In the genomic region with DNA sequence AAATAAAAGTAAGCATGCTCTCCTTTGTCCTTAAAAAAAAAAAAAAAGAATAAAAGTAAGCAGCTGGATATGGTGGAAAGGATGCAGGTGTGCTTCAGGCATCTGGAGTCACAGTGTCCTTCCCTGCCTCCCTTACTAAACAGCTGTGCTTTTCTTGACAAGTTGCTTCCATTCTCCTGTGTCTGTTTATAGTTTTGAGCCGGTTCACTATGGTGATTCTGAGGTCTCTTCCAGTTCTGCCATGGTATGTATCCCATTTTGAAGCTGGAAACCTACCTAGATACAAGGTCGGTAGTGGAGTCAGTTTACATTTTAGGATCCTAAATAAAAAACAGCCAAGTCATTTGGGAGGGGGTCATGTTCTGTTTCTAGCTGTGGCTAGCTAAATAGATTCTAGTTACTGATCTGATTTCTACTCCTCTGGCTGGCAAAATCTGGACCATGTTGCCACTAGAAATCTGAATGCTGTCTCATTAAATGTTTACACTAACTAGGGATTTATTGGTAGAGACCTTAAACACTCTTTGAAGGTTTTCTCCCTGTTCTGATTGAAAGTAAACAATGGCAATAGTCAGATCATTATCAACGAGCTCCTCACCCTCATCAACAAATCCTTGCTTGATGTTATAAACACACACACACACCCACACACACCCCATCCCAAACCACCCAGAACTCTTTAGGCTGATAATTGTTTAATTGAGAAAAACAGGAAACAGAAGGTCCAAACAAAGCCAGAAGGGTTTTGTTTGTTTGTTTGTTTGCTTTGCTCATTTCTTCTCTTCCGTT, we compare ENCODE assay signal across 1 cellular context.
A peak's percentile ranks its signal among the peaks of the same experiment; 100 is the strongest.
TF ChIP-seq lines count a peak whose summit lies in the region.

No MANE protein-coding gene starts in this region.

TF ChIP-seq in HepG2, 621 proteins besides CTCF, POLR2A, EP300 and RAD21 (continued from another document):
- 0 out of 2 replicates have a peak, but pooled peaks have one; percentile 18 for TF ChIP-seq TCF7 (IDR thresholded peaks at IDR 0.05; ENCODE audit: low read depth)
- TF ChIP-seq SETDB1 (CRISPR knock-in tag; IDR thresholded peaks at IDR 0.05; ENCODE audit: borderline replicate concordance) = 0 out of 2 replicates have a peak, but pooled peaks have one; percentile 33
- no peak for TF ChIP-seq HNRNPLL (IDR thresholded peaks at IDR 0.05; ENCODE audit: low read depth, low read length, poor library complexity, severe bottlenecking)
- TF ChIP-seq GATA4 (IDR thresholded peaks at IDR 0.05; ENCODE audit: borderline replicate concordance, low read depth) = no peak
- TF ChIP-seq MED1 (CRISPR knock-in tag; IDR thresholded peaks at IDR 0.05) = 0 out of 2 replicates have a peak, but pooled peaks have one; percentile 18
- TF ChIP-seq, protein P1, sequence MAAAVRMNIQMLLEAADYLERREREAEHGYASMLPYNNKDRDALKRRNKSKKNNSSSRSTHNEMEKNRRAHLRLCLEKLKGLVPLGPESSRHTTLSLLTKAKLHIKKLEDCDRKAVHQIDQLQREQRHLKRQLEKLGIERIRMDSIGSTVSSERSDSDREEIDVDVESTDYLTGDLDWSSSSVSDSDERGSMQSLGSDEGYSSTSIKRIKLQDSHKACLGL (CRISPR knock-in tag; IDR thresholded peaks at IDR 0.05) = no peak
- peak; percentile 22; the same call in 1 of the 2 replicates for TF ChIP-seq FOXJ3 (CRISPR knock-in tag; IDR thresholded peaks at IDR 0.05; ENCODE audit: borderline replicate concordance)
- TF ChIP-seq ARID2 (CRISPR knock-in tag; IDR thresholded peaks at IDR 0.05; ENCODE audit: borderline replicate concordance) = no peak
- TF ChIP-seq ZNF224 (CRISPR knock-in tag; IDR thresholded peaks at IDR 0.05) = no peak
- no peak for TF ChIP-seq ZNF331 (CRISPR knock-in tag; IDR thresholded peaks at IDR 0.05)
- peak; percentile 63; the same call in 1 of the 2 replicates for TF ChIP-seq GFI1 (CRISPR knock-in tag; IDR thresholded peaks at IDR 0.05; ENCODE audit: borderline replicate concordance)
